In genomic region chr3:52056968-52057805, GRCh38 we compare ENCODE assay signal across 8 cellular contexts. TPM values are rescaled to one million over a fixed set of nuclear protein-coding genes. Genes with fewer than 3 reads are reported as not detected.
DNase-seq lines count a peak whose midpoint lies in the region; ATAC-seq and TF ChIP-seq lines count a peak whose summit lies in the region.

No MANE protein-coding gene starts in this region.

- DNase-seq in AG20443 (ENCODE audit: low spot score) (peak; percentile 98), NCI-H446 (lab: John Stamatoyannopoulos, UW) (peak; percentile 80 to 96), cerebellar cortex (ENCODE audit: low spot score) (peak; percentile 100), iris pigment epithelial cell (ENCODE audit: low read depth) (peak; percentile 99), spleen (peak; percentile 100)

- ATAC-seq in GM19043 (IDR thresholded peaks at IDR 0.05; ENCODE audit: low read depth, unreplicated experiment) (peak; percentile 78), HG03354 (IDR thresholded peaks at IDR 0.05; ENCODE audit: poor library complexity, severe bottlenecking, unreplicated experiment) (peak; percentile 78)
- peak; percentile 85 for ATAC-seq in activated CD4-positive, CD25-positive, alpha-beta regulatory T cell treated with anti-CD3 and anti-CD28 coated beads, Interleukin-2, amount 50 U/mL, for 24 hours

- H3K27me3 ChIP-seq in spleen (replicated peaks in 1 of 7) = no peaks in the 10 kb centered on the region

- H3K4me1 ChIP-seq in spleen = peaks cover 30 to 60% (median 52%) of the 10 kb centered on the region in 6 donors

- TF ChIP-seq CTCF in spleen (IDR thresholded peaks at IDR 0.05 in 8 of 11, conservative IDR thresholded peaks at IDR 0.05 in 3 of 11) = peak in 4 of 11 experiments; percentile 17 to 51 (median 30)

- no peaks in the 10 kb centered on the region for H3K9me3 ChIP-seq in spleen

- intact Hi-C loops in spleen (cut with DNase I; ENCODE audit: low total_unique reads) = loop anchor here (10.0 kb wide), 2 partner anchors 52 to 68 kb away; no protein-coding TSS in a partner anchor

- 1 to 2% (median 1%) methylated on average over 22 to 55 of the region's 55 CpGs for WGBS in spleen, 5 donors

- peaks cover 0 to 20% (median 0%) of the 10 kb centered on the region in 6 donors for H3K36me3 ChIP-seq in spleen

- peak overlapping the region; percentile 81 to 95 (median 89) for H3K27ac ChIP-seq in spleen

- peak overlapping the region; percentile 39 to 93 (median 76) for H3K4me3 ChIP-seq in spleen

- TF ChIP-seq POLR2A in spleen (IDR thresholded peaks at IDR 0.05) = peak in 1 of 3 donors; percentile 6

RNA-seq across cellular contexts. Expression of gene DUSP7, which starts 0.8 kb away (rescaled TPM):
- 10 to 100 TPM; 31.5 to 68.6 (median 42.6) TPM for total RNA-seq in spleen
- polyA plus RNA-seq in spleen = 10 to 100 TPM in 1 of 3 donors, 1 to 10 TPM in 2; 5.4 to 20.1 (median 6.9) TPM

Comparison
In these comparisons a context has a peak if more than half of its experiments do, and no peak if none do; other contexts are left out.
1. Peak in every context shown above with its lines: DNase-seq, ATAC-seq, H3K4me3 ChIP-seq and H3K27ac ChIP-seq.